8 cellular contexts compared by ENCODE assay signal in genomic region chr15:56365075-56365711, GRCh38. TPM values are rescaled to one million over a fixed set of nuclear protein-coding genes. Genes with fewer than 3 reads are reported as not detected.
A peak's percentile ranks its signal among the peaks of the same experiment; 100 is the strongest.
DNase-seq lines count a peak whose midpoint lies in the region; ATAC-seq and TF ChIP-seq lines count a peak whose summit lies in the region.

TEX9 (plus strand) TSS chr15:56365426; CDS start chr15:56365451, 25 bp downstream.

- no peaks in the 10 kb centered on the region for H4K20me1 ChIP-seq in smooth muscle cell (ENCODE audit: low read depth)

- under 1% methylated on average over 45 of the region's 45 CpGs for WGBS in smooth muscle cell (ENCODE audit: low lambda C conversion rate)

- no peaks in the 10 kb centered on the region for H3K79me2 ChIP-seq in smooth muscle cell (ENCODE audit: low read depth)

- peak within 1 kb of the TSS; percentile 99 for H2AFZ ChIP-seq in smooth muscle cell (ENCODE audit: low read depth)

- H3K4me2 ChIP-seq in smooth muscle cell, result peak within 1 kb of the TSS; percentile 92

- no peaks in the 10 kb centered on the region for H3F3A ChIP-seq in smooth muscle cell (ENCODE audit: low read depth)

- DNase-seq in NCI-H2029 treated with DMSO at 0.1 percent for 48 hours (lab: John Stamatoyannopoulos, UW) (peak; percentile 23), UCSD-AML1 (lab: John Stamatoyannopoulos, UW; ENCODE audit: unreplicated experiment) (peak; percentile 68), breast epithelium (ENCODE audit: low spot score in 2 of 2) (peak; percentile 67 to 82), iPS-NIHi7 (ENCODE audit: extremely low spot score) (peak; percentile 96), smooth muscle cell (lab: John Stamatoyannopoulos, UW; ENCODE audit: unreplicated experiment) (peak; percentile 36)

- H3K4me1 ChIP-seq in breast epithelium (no peaks in the 10 kb centered on the region), smooth muscle cell (ENCODE audit: low read depth) (peaks cover 6% of the 10 kb centered on the region)

- no peak for TF ChIP-seq POLR2A in breast epithelium (IDR thresholded peaks at IDR 0.05)

- H3K9ac ChIP-seq in smooth muscle cell (ENCODE audit: low read depth), result peak within 1 kb of the TSS; percentile 51

- H3K36me3 ChIP-seq in breast epithelium (no peaks in the 10 kb centered on the region), smooth muscle cell (ENCODE audit: low read depth) (no peaks in the 10 kb centered on the region)

- H3K27me3 ChIP-seq in breast epithelium, result no peaks in the 10 kb centered on the region
- no peaks in the 10 kb centered on the region for H3K27me3 ChIP-seq in smooth muscle cell (ENCODE audit: low read depth)

- peak within 1 kb of the TSS; percentile 57 to 74 (median 72) for H3K4me3 ChIP-seq in breast epithelium
- peak within 1 kb of the TSS; percentile 67 for H3K4me3 ChIP-seq in smooth muscle cell

- intact Hi-C loops in breast epithelium (cut with DNase I; ENCODE audit: low total_unique reads), result no loop called here

- H3K9me3 ChIP-seq in breast epithelium (no peaks in the 10 kb centered on the region), smooth muscle cell (replicated peaks; ENCODE audit: low read depth) (no peaks in the 10 kb centered on the region)

- TF ChIP-seq CTCF in 22Rv1 (IDR thresholded peaks at IDR 0.05) (no peak), breast epithelium (IDR thresholded peaks at IDR 0.05) (no peak), smooth muscle cell (IDR thresholded peaks at IDR 0.05; ENCODE audit: borderline replicate concordance, insufficient read depth, poor library complexity, severe bottlenecking) (no peak)

- peak within 1 kb of the TSS; percentile 40 for H3K27ac ChIP-seq in 22Rv1
- H3K27ac ChIP-seq in breast epithelium, result peak within 1 kb of the TSS; percentile 54 to 60
- H3K27ac ChIP-seq in smooth muscle cell (ENCODE audit: low read depth), result no peak within 1 kb of the TSS

- ATAC-seq in GM18511 (IDR thresholded peaks at IDR 0.05; ENCODE audit: unreplicated experiment) (peak; percentile 97), HG02981 (IDR thresholded peaks at IDR 0.05; ENCODE audit: unreplicated experiment) (peak; percentile 89)

RNA-seq across cellular contexts. Expression of gene TEX9, which starts in this region (rescaled TPM):
- 10 to 100 TPM in 2 of 3 donors, 1 to 10 TPM in 1; 3.4 to 38.2 (median 32.1) TPM for total RNA-seq in breast epithelium
- total RNA-seq in smooth muscle cell, result 5.3 and 11.3 TPM in 2 replicates
- 4.0 and 5.0 TPM in 2 replicates for polyA plus RNA-seq in smooth muscle cell

Comparison
In these comparisons a context has a peak if more than half of its experiments do, and no peak if none do; other contexts are left out.
1. DNase-seq: peak in every context shown above with its lines; median percentile 96 in iPS-NIHi7; 74 in breast epithelium; 68 in UCSD-AML1; 36 in smooth muscle cell; 23 in NCI-H2029 treated with DMSO at 0.1 percent for 48 hours.